Comparison of ENCODE assay signal across 11 cellular contexts in the genomic region with DNA sequence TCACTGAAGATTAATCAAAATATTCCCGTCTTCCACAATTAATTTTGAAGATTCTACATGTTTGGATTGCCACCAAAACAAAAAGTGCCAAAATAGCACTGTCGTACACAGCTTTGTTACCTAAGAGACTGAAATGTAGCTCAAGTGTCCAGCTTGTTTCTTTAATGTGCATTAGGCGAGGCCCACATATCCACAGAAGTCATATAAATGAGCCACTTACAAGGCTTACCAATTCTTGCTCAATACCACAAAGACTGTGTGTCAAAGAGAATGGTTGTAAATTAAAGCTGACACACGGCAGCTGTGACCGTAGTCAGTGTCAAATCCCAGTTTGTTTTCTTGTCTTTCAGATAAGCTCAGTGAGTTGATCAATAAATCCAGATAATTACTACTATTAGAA.
DNase-seq lines count a peak whose midpoint lies in the region; ATAC-seq, FAIRE-seq and TF ChIP-seq lines count a peak whose summit lies in the region.
"Had no signal": no experiment of that assay in that cellular context is flagged by ENCODE, and none has a peak within 500 bp of the region (broad histone marks: within the 10 kb centered on the region; RNA-seq: fewer than 3 reads in every experiment).

No MANE protein-coding gene starts in this region.

- H3K4me3 ChIP-seq in ACC112 (ENCODE audit: low read depth, low read length) (no peak overlapping the region), K562 (no peak overlapping the region), HepG2 (replicated peaks in 1 of 3; ENCODE audit: insufficient read depth in 1 of 3, low read depth in 2 of 3, low read length in 3 of 3) (no peak overlapping the region)

- H3K27me3 ChIP-seq in ACC112 (ENCODE audit: insufficient read depth, low read length) (no peaks in the 10 kb centered on the region), K562 (ENCODE audit: control insufficient read depth in 2 of 2, insufficient read depth in 2 of 2, low read length in 2 of 2) (peaks cover 0 to 5% of the 10 kb centered on the region in 2 experiments; a peak in 1 of 5 replicates), HepG2 (ENCODE audit: control insufficient read depth in 1 of 2, insufficient read depth in 2 of 2, low read length in 2 of 2) (no peaks in the 10 kb centered on the region)

- H3K4me1 ChIP-seq in ACC112 (ENCODE audit: control insufficient read depth, insufficient read depth, low read length, unreplicated experiment) (peaks cover 45% of the 10 kb centered on the region), K562 (replicated peaks in 1 of 2; ENCODE audit: control insufficient read depth in 2 of 2, insufficient read depth in 2 of 2, low read length in 2 of 2) (no peaks in the 10 kb centered on the region; a peak in 3 of 5 replicates), HepG2 (ENCODE audit: insufficient read depth, low read length) (peaks cover 16% of the 10 kb centered on the region)

- H2AFZ ChIP-seq in ACC112 (ENCODE audit: low read length, unreplicated experiment) (peak overlapping the region; percentile 28), K562 (ENCODE audit: low read depth, low read length) (no peak overlapping the region), HepG2 (ENCODE audit: low read length) (no peak overlapping the region)

- H3K9ac ChIP-seq in K562 (ENCODE audit: insufficient read depth in 1 of 2, low read depth in 2 of 2, low read length in 2 of 2) (no peak overlapping the region), HepG2 (ENCODE audit: insufficient read depth, low read depth, low read length) (no peak overlapping the region)

- no peak overlapping the region for H3K4me3 Mint-ChIP-seq in activated CD4-positive, alpha-beta T cell treated with anti-CD3 and anti-CD28 coated beads for 36 hours
- H3K4me3 Mint-ChIP-seq: activated CD8-positive, alpha-beta T cell treated with anti-CD3 and anti-CD28 coated beads, Interleukin-2, amount 10 ng/mL, durations not matched to agents 7 days and 5 days had no signal

- TF ChIP-seq EP300 in K562 (IDR thresholded peaks at IDR 0.05; ENCODE audit: low read length) (no peak), HepG2 (IDR thresholded peaks at IDR 0.05; ENCODE audit: low read depth in 2 of 2, low read length in 2 of 2) (no peak), HepG2 (CRISPR knock-in tag; IDR thresholded peaks at IDR 0.05; ENCODE audit: borderline replicate concordance) (no peak)

- H4K20me1 ChIP-seq in K562 (replicated peaks; ENCODE audit: control insufficient read depth, insufficient read depth, low read length), result no peaks in the 10 kb centered on the region
- H4K20me1 ChIP-seq in HepG2 (ENCODE audit: insufficient read depth, low read length), result no peaks in the 10 kb centered on the region

- H3K27ac Mint-ChIP-seq in activated CD4-positive, alpha-beta T cell treated with anti-CD3 and anti-CD28 coated beads for 36 hours, result no peak overlapping the region
- H3K27ac Mint-ChIP-seq: activated CD8-positive, alpha-beta T cell treated with anti-CD3 and anti-CD28 coated beads, Interleukin-2, amount 10 ng/mL, durations not matched to agents 7 days and 5 days had no signal

- H3K9me3 ChIP-seq in K562 (replicated peaks; ENCODE audit: control insufficient read depth, insufficient read depth, low read depth, low read length) (no peaks in the 10 kb centered on the region), HepG2 (ENCODE audit: low read length) (no peaks in the 10 kb centered on the region)

- CTCF ChIA-PET in K562 (lab: Yijun Ruan, JAX; ENCODE audit: low intra/inter-chr PET ratio), result no interaction called here
- CTCF ChIA-PET in HepG2 (lab: Yijun Ruan, JAX; ENCODE audit: low intra/inter-chr PET ratio, low total read pairs), result no interaction called here
- CTCF ChIA-PET in GM10248 (lab: Yijun Ruan, JAX), result interaction anchor here (2.6 kb wide), 1 partner anchor 11 kb away, joined by 7 read pairs; no protein-coding TSS in a partner anchor
- CTCF ChIA-PET in activated CD4-positive, alpha-beta T cell treated with anti-CD3 and anti-CD28 coated beads for 36 hours (lab: Charles Lee), result no interaction called here

- no peak for TF ChIP-seq RAD21 in K562 (CRISPR knock-in tag; conservative IDR thresholded peaks at IDR 0.05 in 1 of 2, IDR thresholded peaks at IDR 0.05 in 1 of 2)
- no peak for TF ChIP-seq RAD21 in HepG2 (CRISPR knock-in tag; IDR thresholded peaks at IDR 0.05)

- H3K27ac ChIP-seq in ACC112 (ENCODE audit: low read depth, low read length) (peak overlapping the region; percentile 96), K562 (ENCODE audit: extremely low read depth, low read depth, low read length) (no peak overlapping the region), HepG2 (ENCODE audit: extremely low read length, insufficient read depth, low read length) (no peak overlapping the region)

- intact Hi-C loops in K562 (cut with micrococcal nuclease) (no loop called here), HepG2 (cut with micrococcal nuclease; ENCODE audit: unreplicated experiment) (no loop called here)
- intact Hi-C loops in activated CD4-positive, alpha-beta T cell treated with anti-CD3 and anti-CD28 coated beads for 36 hours (cut with DNase I, micrococcal nuclease), result no loop called here

- no peaks in the 10 kb centered on the region for H3K9me1 ChIP-seq in K562 (ENCODE audit: control insufficient read depth, insufficient read depth, low read length)

- WGBS in K562 (ENCODE audit: insufficient coverage, low coverage, missing lambda C conversion rate), result 8% methylated on average over 5 of the region's 5 CpGs
- WGBS in HepG2 (ENCODE audit: low lambda C conversion rate), result 81% methylated on average over 5 of the region's 5 CpGs

- H3K4me2 ChIP-seq in K562 (ENCODE audit: insufficient read depth, low read length) (no peak overlapping the region), HepG2 (ENCODE audit: low read depth, low read length) (no peak overlapping the region)

- TF ChIP-seq POLR2A in K562 (conservative IDR thresholded peaks at IDR 0.05), result no peak
- TF ChIP-seq POLR2A in HepG2 (IDR thresholded peaks at IDR 0.05; ENCODE audit: insufficient read depth in 1 of 2, low read depth in 2 of 2, low read length in 2 of 2), result no peak

- H3K79me2 ChIP-seq in ACC112 (ENCODE audit: control insufficient read depth, insufficient read depth, low read length, unreplicated experiment), result no peaks in the 10 kb centered on the region
- no peaks in the 10 kb centered on the region for H3K79me2 ChIP-seq in K562 (ENCODE audit: control insufficient read depth, insufficient read depth, low read length)
- H3K79me2 ChIP-seq in HepG2 (ENCODE audit: insufficient read depth, low read length), result no peaks in the 10 kb centered on the region

- no peaks in the 10 kb centered on the region for H3K36me3 Mint-ChIP-seq in activated CD4-positive, alpha-beta T cell treated with anti-CD3 and anti-CD28 coated beads for 36 hours (ENCODE audit: low read depth)

- peaks cover 9% of the 10 kb centered on the region for H3K4me1 Mint-ChIP-seq in activated CD4-positive, alpha-beta T cell treated with anti-CD3 and anti-CD28 coated beads for 36 hours

- H3K36me3 ChIP-seq in ACC112 (ENCODE audit: insufficient read depth, low read length), result no peaks in the 10 kb centered on the region
- H3K36me3 ChIP-seq in K562 (ENCODE audit: control insufficient read depth, insufficient read depth, low read length), result no peaks in the 10 kb centered on the region
- no peaks in the 10 kb centered on the region for H3K36me3 ChIP-seq in HepG2 (replicated peaks in 1 of 2; ENCODE audit: control insufficient read depth in 1 of 2, insufficient read depth in 2 of 2, low read length in 2 of 2)

- H3K27me3 Mint-ChIP-seq in activated CD4-positive, alpha-beta T cell treated with anti-CD3 and anti-CD28 coated beads for 36 hours, result no peaks in the 10 kb centered on the region

- H3K9me3 Mint-ChIP-seq in activated CD4-positive, alpha-beta T cell treated with anti-CD3 and anti-CD28 coated beads for 36 hours (ENCODE audit: low read depth), result no peaks in the 10 kb centered on the region

- no peak for ATAC-seq in K562
- ATAC-seq in HepG2, result no peak
- ATAC-seq in activated CD4-positive, alpha-beta T cell treated with anti-CD3 and anti-CD28 coated beads for 36 hours, result no peak
- ATAC-seq: activated CD8-positive, alpha-beta T cell treated with anti-CD3 and anti-CD28 coated beads, Interleukin-2, amount 10 ng/mL, durations not matched to agents 7 days and 5 days had no signal

- FAIRE-seq in K562 (lab: Jason Lieb, UNC) (peak; percentile 42), HepG2 (lab: Jason Lieb, UNC) (no peak)
- FAIRE-seq: G401.6 had no signal

- POLR2A ChIA-PET in K562 (lab: Yijun Ruan, JAX) (interaction anchor here (0.6 kb wide), 1 partner anchor 16 kb away, joined by 3 read pairs; no protein-coding TSS in a partner anchor), HepG2 (lab: Yijun Ruan, JAX) (no interaction called here), GM10248 (lab: Yijun Ruan, JAX) (no interaction called here)
- POLR2A ChIA-PET in activated CD4-positive, alpha-beta T cell treated with anti-CD3 and anti-CD28 coated beads for 36 hours (lab: Charles Lee), result no interaction called here

- TF ChIP-seq CTCF in K562 (IDR thresholded peaks at IDR 0.05 in 2 of 3, conservative IDR thresholded peaks at IDR 0.05 in 1 of 3; ENCODE audit: insufficient read depth in 2 of 3, low read depth in 1 of 3, low read length in 3 of 3), result no peak
- no peak for TF ChIP-seq CTCF in HepG2 (CRISPR knock-in tag; IDR thresholded peaks at IDR 0.05)
- TF ChIP-seq CTCF in GM10248 (IDR thresholded peaks at IDR 0.05; ENCODE audit: control extremely low read depth, extremely low read depth, low read depth, missing control alignments), result no peak

- BruUV-seq in K562 (replicated peaks; lab: Mats Ljungman, UMichigan) (no TSS peak), HepG2 (replicated peaks; lab: Mats Ljungman, UMichigan) (no TSS peak)

- in situ Hi-C loops in K562 (cut with MboI) (no loop called here), HepG2 (cut with HindIII; ENCODE audit: extremely low pct_ligation_motif_present, low pct_unique_long_range_greater_than_20kb) (no loop called here)

- DNase-seq in NCI-H1417 treated with DMSO at 0.1 percent for 48 hours (lab: John Stamatoyannopoulos, UW) (peak; percentile 47), K562 (ENCODE audit: extremely low read depth in 1 of 4, low spot score in 3 of 4) (no peak), HepG2 (ENCODE audit: low spot score) (no peak), GM10248 (ENCODE audit: extremely low spot score) (no peak), SIG-M5 treated with dmso at 0.1 percent for 504 hours (lab: John Stamatoyannopoulos, UW; ENCODE audit: unreplicated experiment) (no peak)
- no peak for DNase-seq in activated CD4-positive, alpha-beta T cell treated with anti-CD3 and anti-CD28 coated beads for 36 hours
- no peak for DNase-seq in NK-92 treated with Interleukin-12 subunit alpha and Interleukin-12 subunit beta, amount 100 ng/mL, for 24 hours (lab: John Stamatoyannopoulos, UW)
- DNase-seq: activated CD8-positive, alpha-beta T cell treated with anti-CD3 and anti-CD28 coated beads, Interleukin-2, amount 10 ng/mL, durations not matched to agents 7 days and 5 days; NCI-H2029 had no signal

TF ChIP-seq in K562, 482 proteins besides CTCF, POLR2A, EP300 and RAD21 (continues in another document):
- no peak for TF ChIP-seq CEBPG (CRISPR knock-in tag; IDR thresholded peaks at IDR 0.05)
- peak; percentile 83 to 87 for TF ChIP-seq CEBPG (tag; conservative IDR thresholded peaks at IDR 0.05 in 1 of 2, IDR thresholded peaks at IDR 0.05 in 1 of 2)

TF ChIP-seq in HepG2, 621 proteins besides CTCF, POLR2A, EP300 and RAD21:
- TF ChIP-seq RARA (CRISPR knock-in tag; IDR thresholded peaks at IDR 0.05) (no peak), CEBPB (IDR thresholded peaks at IDR 0.05; ENCODE audit: borderline replicate concordance, low read depth, low read length) (peak; percentile 21; the same call in 1 of the 2 replicates)
TF ChIP-seq in HepG2: peak in this region for 1.
